13 cellular contexts compared by ENCODE assay signal in genomic region chr2:148812306-148812705, GRCh38.
DNase-seq lines count a peak whose midpoint lies in the region; FAIRE-seq and TF ChIP-seq lines count a peak whose summit lies in the region.
"Had no signal": no experiment of that assay in that cellular context is flagged by ENCODE, and none has a peak within 500 bp of the region (broad histone marks: within the 10 kb centered on the region; RNA-seq: fewer than 3 reads in every experiment).

No MANE protein-coding gene starts in this region.

- peak; percentile 40 for DNase-seq in ACHN
- peak; percentile 35 for DNase-seq in NCI-H1105 (lab: John Stamatoyannopoulos, UW)
- DNase-seq in dermis blood vessel endothelial cell = peak; percentile 83
- DNase-seq in myocyte (ENCODE audit: low read depth) = peak; percentile 54
- no peak for DNase-seq in small intestine
- DNase-seq in effector CD8-positive, alpha-beta T cell (lab: John Stamatoyannopoulos, UW) = no peak
- DNase-seq in GM13977 (ENCODE audit: low spot score) = no peak
- DNase-seq in NCI-H2171 (lab: John Stamatoyannopoulos, UW) = no peak
- DNase-seq: activated naive CD8-positive, alpha-beta T cell treated with anti-CD3 and anti-CD28 coated beads for 36 hours; AML-193; foreskin melanocyte had no signal

- FAIRE-seq in small intestine (lab: Jason Lieb, UNC) = no peak
- FAIRE-seq: GM12878 had no signal

- H3K4me1 ChIP-seq in small intestine (ENCODE audit: control insufficient read depth in 2 of 2, insufficient read depth in 1 of 2, low read depth in 1 of 2, low read length in 1 of 2) = peaks cover 0 to 2% of the 10 kb centered on the region in 2 donors

- H3K27ac ChIP-seq in small intestine (ENCODE audit: low read depth in 1 of 2, low read length in 1 of 2) = no peak overlapping the region
- H3K27ac ChIP-seq: KMS-11 had no signal

- H3K4me3 ChIP-seq in small intestine (ENCODE audit: low read depth in 1 of 2, low read length in 2 of 2) = no peak overlapping the region
- H3K4me3 ChIP-seq: GM12878 had no signal

- TF ChIP-seq CTCF in GM13977 (IDR thresholded peaks at IDR 0.05; ENCODE audit: extremely low read depth, insufficient read depth, missing control alignments) = no peak

- H3K27me3 ChIP-seq in small intestine (ENCODE audit: control insufficient read depth in 2 of 2, insufficient read depth in 2 of 2, low read length in 2 of 2) = peaks cover 0 to 2% of the 10 kb centered on the region in 2 donors

- no peaks in the 10 kb centered on the region for H3K9me3 ChIP-seq in small intestine (ENCODE audit: control insufficient read depth, low read depth)

- WGBS in small intestine, 3 donors = 40 to 62% (median 53%) methylated on average over 6 of the region's 6 CpGs

- H3K36me3 ChIP-seq in small intestine (ENCODE audit: control insufficient read depth in 2 of 2, insufficient read depth in 2 of 2, low read length in 2 of 2) = no peaks in the 10 kb centered on the region

- in situ Hi-C loops in ACHN (cut with HindIII; ENCODE audit: low pct_ligation_motif_present, low pct_unique_long_range_greater_than_20kb, low sequenced_read_pairs) = no loop called here
- in situ Hi-C loops in GM13977 (cut with MboI; ENCODE audit: low pct_unique_long_range_greater_than_20kb, low sequenced_read_pairs, unreplicated experiment) = no loop called here

Comparison
In these comparisons a context has a peak if more than half of its experiments do, and no peak if none do; other contexts are left out.
1. DNase-seq: peak in ACHN (single experiment), NCI-H1105 (single experiment), dermis blood vessel endothelial cell (single experiment) and myocyte (single experiment); none in small intestine (single experiment), effector CD8-positive, alpha-beta T cell (single experiment), GM13977 (single experiment) and NCI-H2171 (single experiment).